ENCODE assay signal across 16 cellular contexts in the genomic region with DNA sequence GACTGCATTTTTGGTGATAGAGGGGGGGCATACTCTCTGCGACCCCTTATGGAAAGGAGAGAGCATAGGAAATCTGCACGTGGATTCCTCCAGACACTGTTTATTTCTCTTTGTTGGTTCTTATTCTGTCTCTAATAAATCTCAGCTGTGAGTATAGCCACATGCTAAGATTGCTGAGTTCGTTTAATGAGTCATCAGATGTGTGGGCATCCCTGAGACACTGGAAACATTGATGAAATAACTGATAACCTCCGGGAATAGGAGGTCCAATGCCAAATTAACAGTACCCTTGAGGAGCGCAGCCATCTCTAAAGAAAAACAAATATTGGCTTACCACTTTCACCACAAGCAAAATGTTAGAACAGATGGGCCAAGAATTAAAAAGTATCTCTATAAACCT.
"Had no signal": no experiment of that assay in that cellular context is flagged by ENCODE, and none has a peak within 500 bp of the region (broad histone marks: within the 10 kb centered on the region; RNA-seq: fewer than 3 reads in every experiment).

No MANE protein-coding gene starts in this region.

- FAIRE-seq: islet of Langerhans, TTC549 had no signal

- H3K4me3 ChIP-seq: body of pancreas, left lung, sigmoid colon, suprapubic skin, upper lobe of right lung had no signal

- DNase-seq: activated CD4-positive, alpha-beta T cell treated with anti-CD3 and anti-CD28 coated beads, Interleukin-2, amount 10 ng/mL, durations not matched to agents 7 days and 5 days; activated CD4-positive, CD25-positive, alpha-beta regulatory T cell; activated CD8-positive, alpha-beta memory T cell treated with anti-CD3 and anti-CD28 coated beads for 24 hours; activated naive CD4-positive, alpha-beta T cell treated with anti-CD3 and anti-CD28 coated beads for 36 hours; body of pancreas; cortex of kidney; effector memory CD8-positive, alpha-beta T cell; head of caudate nucleus; left lung; sigmoid colon; stimulated activated CD4-positive, alpha-beta T cell treated with anti-CD3 and anti-CD28 coated beads, Interleukin-12 subunit alpha, Interleukin-12 subunit beta, amount 100 ng/mL, for 4 hours; stimulated activated naive CD4-positive, alpha-beta T cell treated with Interleukin-2 at 50 U/mL for 16 hours; upper lobe of right lung had no signal
